7 cellular contexts compared by ENCODE assay signal in the genomic region with DNA sequence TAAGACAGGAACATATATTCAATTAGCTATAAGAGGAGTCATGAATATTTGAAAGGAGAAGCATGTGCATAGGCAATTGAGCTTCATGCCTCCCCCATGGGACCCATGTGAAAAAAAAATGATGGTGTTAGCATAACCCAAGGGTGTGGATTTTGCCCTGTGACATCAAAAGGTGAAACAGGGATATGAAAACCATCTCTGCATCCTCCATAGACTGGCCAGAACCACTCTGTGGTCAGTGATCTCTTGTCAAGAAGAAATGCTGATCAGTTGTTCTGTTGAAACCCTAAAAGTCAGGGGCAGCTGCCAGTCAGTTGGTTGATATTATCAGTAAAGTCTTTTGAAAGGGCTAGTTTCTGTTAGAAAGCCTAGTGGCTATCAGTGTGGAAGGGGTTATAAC.
A peak's percentile ranks its signal among the peaks of the same experiment; 100 is the strongest.
DNase-seq lines count a peak whose midpoint lies in the region; ATAC-seq, FAIRE-seq and TF ChIP-seq lines count a peak whose summit lies in the region.
"Not testable (repeated sequence)": the region's sequence is repeated elsewhere in the genome, so short reads cannot be mapped to it uniquely, and the experiment has no call there.

No MANE protein-coding gene starts in this region.

- H3K27me3 ChIP-seq in GM12878 (replicated peaks in 1 of 2; ENCODE audit: control insufficient read depth in 2 of 2, insufficient read depth in 2 of 2, low read length in 1 of 2); foreskin keratinocyte: not testable (repeated sequence)

- not testable (repeated sequence) for H4K20me1 ChIP-seq in GM12878 (ENCODE audit: control insufficient read depth, insufficient read depth)

- not testable (repeated sequence) for H3K79me2 ChIP-seq in GM12878 (ENCODE audit: control insufficient read depth, insufficient read depth, low read length)

- TF ChIP-seq CTCF in GM12865 (IDR thresholded peaks at IDR 0.05; ENCODE audit: insufficient read depth, low read depth, low read length, missing control alignments); NB4 (IDR thresholded peaks at IDR 0.05; ENCODE audit: low read depth, low read length); GM12878 (IDR thresholded peaks at IDR 0.05 in 2 of 3, conservative IDR thresholded peaks at IDR 0.05 in 1 of 3; ENCODE audit: control insufficient read depth in 2 of 3, extremely low read depth in 1 of 3, insufficient read depth in 1 of 3, low read depth in 3 of 3, low read length in 3 of 3); foreskin keratinocyte (conservative IDR thresholded peaks at IDR 0.05): not testable (repeated sequence)

- ATAC-seq in GM12878 (peak; percentile 44; the same call in 2 of the 3 replicates), foreskin keratinocyte (peak; percentile 38)

- not testable (repeated sequence) for BruUV-seq in GM12878 (replicated peaks; lab: Mats Ljungman, UMichigan)

- H3K4me3 ChIP-seq in GM12865 (ENCODE audit: low read depth, low read length); NB4 (ENCODE audit: low read depth, low read length); GM12878: not testable (repeated sequence)

- SMC1A ChIA-PET in GM12878 (lab: Charles Lee; ENCODE audit: uncharacterized antibody, unreplicated experiment): not testable (repeated sequence)

- not testable (repeated sequence) for TF ChIP-seq EP300 in GM12878 (IDR thresholded peaks at IDR 0.05; ENCODE audit: borderline replicate concordance in 1 of 2, control insufficient read depth in 1 of 2, low read depth in 2 of 2, low read length in 2 of 2)

- intact Hi-C loops in GM12878 (cut with micrococcal nuclease; ENCODE audit: unreplicated experiment): not testable (repeated sequence)

- not testable (repeated sequence) for TF ChIP-seq RAD21 in GM12878 (IDR thresholded peaks at IDR 0.05; ENCODE audit: insufficient read depth, low read depth, low read length)

- not testable (repeated sequence) for H3K9me3 ChIP-seq in GM12878 (replicated peaks; ENCODE audit: control insufficient read depth, insufficient read depth, low read length)

- not testable (repeated sequence) for H3K4me2 ChIP-seq in GM12878 (ENCODE audit: control insufficient read depth, insufficient read depth)

- POLR2A ChIA-PET in GM12878 (lab: Charles Lee): not testable (repeated sequence)

- CTCF ChIA-PET in GM12878 (lab: Yijun Ruan, JAX): not testable (repeated sequence)

- not testable (repeated sequence) for H3K36me3 ChIP-seq in GM12878 (ENCODE audit: control insufficient read depth in 2 of 2, insufficient read depth in 2 of 2, low read length in 1 of 2)

- not testable (repeated sequence) for H3K4me1 ChIP-seq in GM12878 (ENCODE audit: control insufficient read depth, insufficient read depth, low read length); foreskin keratinocyte

- not testable (repeated sequence) for TF ChIP-seq POLR2A in NB4 (IDR thresholded peaks at IDR 0.05; ENCODE audit: extremely low read depth, insufficient read length); GM12878 (IDR thresholded peaks at IDR 0.05; ENCODE audit: low read depth, low read length)

- H3K27ac ChIP-seq in GM12878 (ENCODE audit: control insufficient read depth, insufficient read depth); foreskin keratinocyte: not testable (repeated sequence)

- in situ Hi-C loops in GM12878 (cut with MboI): not testable (repeated sequence)

- peak; percentile 31 for FAIRE-seq in GM12878 (lab: Jason Lieb, UNC)

- RAD21 ChIA-PET in GM12878 (lab: Charles Lee; ENCODE audit: unreplicated experiment): not testable (repeated sequence)

- not testable (repeated sequence) for H3K9ac ChIP-seq in GM12878 (ENCODE audit: control insufficient read depth, insufficient read depth, low read length)

- DNase-seq in GM12865 (ENCODE audit: low read depth): peak; percentile 0
- DNase-seq in NB4 (ENCODE audit: low read depth): peak; percentile 0
- DNase-seq in NCI-H69 (lab: John Stamatoyannopoulos, UW): peak; percentile 50
- peak; percentile 20 for DNase-seq in SK-N-DZ (ENCODE audit: low spot score)
- DNase-seq in GM12878 (ENCODE audit: low read depth, low spot score); foreskin keratinocyte: not testable (repeated sequence)
- peak; percentile 0 for DNase-seq in retina

- H2AFZ ChIP-seq in GM12878 (ENCODE audit: control insufficient read depth, low read depth, low read length): not testable (repeated sequence)
